18 cellular contexts compared by ENCODE assay signal in the genomic region with DNA sequence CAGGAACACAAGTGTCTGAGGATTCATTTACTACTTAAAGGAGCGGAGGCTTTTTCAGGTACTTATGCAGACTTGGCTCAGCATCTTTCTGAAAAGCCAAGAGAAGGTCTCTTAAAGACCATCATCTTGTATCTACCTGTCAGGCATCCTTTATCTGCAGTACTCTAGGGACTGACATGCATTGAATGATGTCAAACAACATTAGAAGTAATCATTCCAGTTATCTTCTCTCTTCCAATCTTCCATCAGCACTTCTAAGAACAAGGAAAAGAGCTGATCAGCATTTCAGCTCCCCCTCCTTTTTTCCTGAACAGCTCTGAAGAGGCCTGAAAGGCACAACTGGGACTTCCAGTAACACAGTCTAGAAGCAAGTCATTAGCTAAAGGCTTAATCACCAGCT.
DNase-seq lines count a peak whose midpoint lies in the region; ATAC-seq, FAIRE-seq and TF ChIP-seq lines count a peak whose summit lies in the region.
"Had no signal": no experiment of that assay in that cellular context is flagged by ENCODE, and none has a peak within 500 bp of the region (broad histone marks: within the 10 kb centered on the region; RNA-seq: fewer than 3 reads in every experiment).

No MANE protein-coding gene starts in this region.

- H3K27me3 Mint-ChIP-seq in activated B cell treated with CpG ODN at 0.5 μM for 24 hours, result no peaks in the 10 kb centered on the region

- H3K4me3 ChIP-seq in pancreas, result no peak overlapping the region
- H3K4me3 ChIP-seq: GM23338, SK-N-MC had no signal

- intact Hi-C loops in activated B cell treated with CpG ODN at 0.5 μM for 24 hours (cut with micrococcal nuclease) (loop anchor here (5.0 kb wide), 2 partner anchors 179 to 679 kb away; partner anchors contain the start of gene KAT2B), posterior vena cava (cut with DNase I) (no loop called here), pancreas (cut with DNase I) (no loop called here)

- H3K4me3 Mint-ChIP-seq in activated B cell treated with CpG ODN at 0.5 μM for 24 hours, result peak overlapping the region; percentile 59
- H3K4me3 Mint-ChIP-seq: GM23338 had no signal

- H3K27ac ChIP-seq in pancreas, result no peak overlapping the region
- H3K27ac ChIP-seq: C4-2B, SK-N-MC had no signal

- H3K27me3 ChIP-seq in pancreas, result no peaks in the 10 kb centered on the region

- H3K4me1 Mint-ChIP-seq in activated B cell treated with CpG ODN at 0.5 μM for 24 hours, result peaks cover 40% of the 10 kb centered on the region

- H3K4me1 ChIP-seq in pancreas, result peaks cover 0 to 4% (median 0%) of the 10 kb centered on the region in 3 donors

- CTCF ChIA-PET in activated B cell treated with CpG ODN at 0.5 μM for 24 hours (lab: Charles Lee), result interaction anchor here (1.3 to 2.3 kb wide), 4 partner anchors 10 to 181 kb away, joined by 3 to 13 read pairs (median 3); no protein-coding TSS in a partner anchor

- no peak for TF ChIP-seq POLR2A in GM12891 (IDR thresholded peaks at IDR 0.05; ENCODE audit: low read depth, low read length)

- peaks cover 15% of the 10 kb centered on the region for H3K9me3 Mint-ChIP-seq in activated B cell treated with CpG ODN at 0.5 μM for 24 hours
- H3K9me3 Mint-ChIP-seq: GM23338 had no signal

- no peaks in the 10 kb centered on the region for H3K36me3 ChIP-seq in pancreas

- H3K9me3 ChIP-seq in pancreas, result no peaks in the 10 kb centered on the region
- H3K9me3 ChIP-seq: Caco-2 had no signal

- peak; percentile 78 for FAIRE-seq in GM12891 (lab: Jason Lieb, UNC)
- no peak for FAIRE-seq in pancreas (lab: Jason Lieb, UNC)

- H3K27ac Mint-ChIP-seq in activated B cell treated with CpG ODN at 0.5 μM for 24 hours, result peak overlapping the region; percentile 84
- H3K27ac Mint-ChIP-seq: GM23338 had no signal

- POLR2A ChIA-PET in activated B cell treated with CpG ODN at 0.5 μM for 24 hours (lab: Charles Lee), result interaction anchor here (0.9 to 1.7 kb wide), 3 partner anchors 15 to 677 kb away, joined by 3 to 6 read pairs (median 4); partner anchors contain the start of gene KAT2B

- WGBS in pancreas, 2 donors, result 90 to 97% methylated on average over 1 of the region's 1 CpG

- TF ChIP-seq CTCF in activated B cell treated with CpG ODN at 0.5 μM for 24 hours (IDR thresholded peaks at IDR 0.05) (no peak), pancreas (IDR thresholded peaks at IDR 0.05) (no peak)

- H3K36me3 Mint-ChIP-seq in activated B cell treated with CpG ODN at 0.5 μM for 24 hours (ENCODE audit: low read depth), result peaks cover 13% of the 10 kb centered on the region

- peak; percentile 5 for ATAC-seq in GM21390 (IDR thresholded peaks at IDR 0.05; ENCODE audit: unreplicated experiment)
- ATAC-seq in HG02885 (IDR thresholded peaks at IDR 0.05; ENCODE audit: poor library complexity, unreplicated experiment), result peak; percentile 18
- no peak for ATAC-seq in activated B cell treated with CpG ODN at 0.5 μM for 24 hours (ENCODE audit: low read depth)
- ATAC-seq in pancreas, result no peak
- ATAC-seq: GM23338, PC-3 had no signal

- DNase-seq in GM12891 (ENCODE audit: insufficient read length, low spot score), result no peak
- DNase-seq in activated B cell treated with CpG ODN at 0.5 μM for 24 hours, result no peak
- DNase-seq in posterior vena cava (ENCODE audit: low spot score), result no peak
- no peak for DNase-seq in pancreas
- DNase-seq in stimulated activated CD8-positive, alpha-beta memory T cell treated with anti-CD3 and anti-CD28 coated beads, Interleukin-4, amount 100 ng/mL, for 48 hours, result no peak
- DNase-seq in T-helper 9 cell, result no peak
- DNase-seq: 8988T, Caco-2, DMS53, NCI-H1930, NCI-H526, PC-3, T-helper 1 cell had no signal

TF ChIP-seq in GM12891, 5 proteins besides CTCF, POLR2A, EP300 and RAD21:
- TF ChIP-seq POLR2AphosphoS5 (IDR thresholded peaks at IDR 0.05; ENCODE audit: low read depth, low read length) (no peak), POU2F2 (IDR thresholded peaks at IDR 0.05; ENCODE audit: low read depth, low read length) (no peak), SPI1 (IDR thresholded peaks at IDR 0.05; ENCODE audit: low read depth, low read length) (no peak), TAF1 (IDR thresholded peaks at IDR 0.05; ENCODE audit: low read depth, low read length) (no peak), PAX5 (IDR thresholded peaks at IDR 0.05; ENCODE audit: insufficient read depth, low read length, severe bottlenecking) (no peak)
TF ChIP-seq in GM12891: peak in this region for 0.

Comparison
In these comparisons a context has a peak if more than half of its experiments do, and no peak if none do; other contexts are left out.
1. ATAC-seq: peak in GM21390 (single experiment) and HG02885 (single experiment); none in activated B cell treated with CpG ODN at 0.5 μM for 24 hours (single experiment) and pancreas (0 of 4).